1 cellular context compared by ENCODE assay signal in the genomic region with DNA sequence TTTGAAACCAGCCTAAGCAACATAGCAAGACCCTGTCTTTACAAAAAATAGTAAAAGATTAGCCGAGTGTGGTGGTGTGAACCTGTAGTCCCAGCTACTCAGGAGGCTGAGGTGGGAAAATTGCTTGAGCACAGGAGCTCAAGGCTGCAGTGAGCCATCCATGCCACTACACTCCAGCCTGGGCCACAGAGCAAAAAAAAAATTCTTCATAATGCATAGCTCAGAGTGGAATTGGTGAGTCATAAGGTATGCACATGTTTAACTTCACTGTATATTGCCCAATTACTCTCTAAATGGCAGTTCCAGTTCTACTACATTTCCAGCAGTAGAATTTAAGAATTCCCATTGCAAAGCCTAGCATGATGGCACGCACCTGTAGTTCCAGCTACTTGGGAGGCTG.
A peak's percentile ranks its signal among the peaks of the same experiment; 100 is the strongest.
TF ChIP-seq lines count a peak whose summit lies in the region.

No MANE protein-coding gene starts in this region.

TF ChIP-seq in HepG2, 621 proteins besides CTCF, POLR2A, EP300 and RAD21 (continued from another document):
- TF ChIP-seq, protein P1, sequence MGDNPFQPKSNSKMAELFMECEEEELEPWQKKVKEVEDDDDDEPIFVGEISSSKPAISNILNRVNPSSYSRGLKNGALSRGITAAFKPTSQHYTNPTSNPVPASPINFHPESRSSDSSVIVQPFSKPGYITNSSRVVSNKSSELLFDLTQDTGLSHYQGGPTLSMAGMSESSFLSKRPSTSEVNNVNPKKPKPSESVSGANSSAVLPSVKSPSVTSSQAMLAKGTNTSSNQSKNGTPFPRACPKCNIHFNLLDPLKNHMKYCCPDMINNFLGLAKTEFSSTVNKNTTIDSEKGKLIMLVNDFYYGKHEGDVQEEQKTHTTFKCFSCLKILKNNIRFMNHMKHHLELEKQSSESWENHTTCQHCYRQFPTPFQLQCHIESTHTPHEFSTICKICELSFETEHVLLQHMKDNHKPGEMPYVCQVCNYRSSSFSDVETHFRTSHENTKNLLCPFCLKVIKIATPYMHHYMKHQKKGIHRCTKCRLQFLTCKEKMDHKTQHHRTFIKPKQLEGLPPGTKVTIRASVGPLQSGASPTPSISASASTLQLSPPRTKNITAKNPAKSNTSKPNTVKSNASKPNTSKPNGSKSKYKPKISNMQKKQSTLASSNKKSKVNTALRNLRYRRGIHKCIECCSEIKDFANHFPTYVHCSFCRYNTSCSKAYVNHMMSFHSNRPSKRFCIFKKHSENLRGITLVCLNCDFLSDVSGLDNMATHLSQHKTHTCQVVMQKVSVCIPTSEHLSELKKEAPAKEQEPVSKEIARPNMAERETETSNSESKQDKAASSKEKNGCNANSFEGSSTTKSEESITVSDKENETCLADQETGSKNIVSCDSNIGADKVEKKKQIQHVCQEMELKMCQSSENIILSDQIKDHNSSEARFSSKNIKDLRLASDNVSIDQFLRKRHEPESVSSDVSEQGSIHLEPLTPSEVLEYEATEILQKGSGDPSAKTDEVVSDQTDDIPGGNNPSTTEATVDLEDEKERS (CRISPR knock-in tag; IDR thresholded peaks at IDR 0.05): peak; percentile 63; the same call in 1 of the 2 replicates
- peak; percentile 73 for TF ChIP-seq CEBPG (CRISPR knock-in tag; IDR thresholded peaks at IDR 0.05)
- peak; percentile 94 for TF ChIP-seq ZNF460 (CRISPR knock-in tag; IDR thresholded peaks at IDR 0.05; ENCODE audit: borderline replicate concordance)
- peak; percentile 92 for TF ChIP-seq CEBPB (IDR thresholded peaks at IDR 0.05; ENCODE audit: borderline replicate concordance, low read depth, low read length)
- no peak for TF ChIP-seq RCOR2 (CRISPR knock-in tag; IDR thresholded peaks at IDR 0.05)
- TF ChIP-seq CREB1 (IDR thresholded peaks at IDR 0.05): no peak
- TF ChIP-seq CREB1 (CRISPR knock-in tag; IDR thresholded peaks at IDR 0.05): peak; percentile 29; the same call in 1 of the 2 replicates
- no peak for TF ChIP-seq SOX6 (IDR thresholded peaks at IDR 0.05)
- peak; percentile 27; the same call in 1 of the 2 replicates for TF ChIP-seq SOX6 (CRISPR knock-in tag; IDR thresholded peaks at IDR 0.05)
- TF ChIP-seq, protein P2, sequence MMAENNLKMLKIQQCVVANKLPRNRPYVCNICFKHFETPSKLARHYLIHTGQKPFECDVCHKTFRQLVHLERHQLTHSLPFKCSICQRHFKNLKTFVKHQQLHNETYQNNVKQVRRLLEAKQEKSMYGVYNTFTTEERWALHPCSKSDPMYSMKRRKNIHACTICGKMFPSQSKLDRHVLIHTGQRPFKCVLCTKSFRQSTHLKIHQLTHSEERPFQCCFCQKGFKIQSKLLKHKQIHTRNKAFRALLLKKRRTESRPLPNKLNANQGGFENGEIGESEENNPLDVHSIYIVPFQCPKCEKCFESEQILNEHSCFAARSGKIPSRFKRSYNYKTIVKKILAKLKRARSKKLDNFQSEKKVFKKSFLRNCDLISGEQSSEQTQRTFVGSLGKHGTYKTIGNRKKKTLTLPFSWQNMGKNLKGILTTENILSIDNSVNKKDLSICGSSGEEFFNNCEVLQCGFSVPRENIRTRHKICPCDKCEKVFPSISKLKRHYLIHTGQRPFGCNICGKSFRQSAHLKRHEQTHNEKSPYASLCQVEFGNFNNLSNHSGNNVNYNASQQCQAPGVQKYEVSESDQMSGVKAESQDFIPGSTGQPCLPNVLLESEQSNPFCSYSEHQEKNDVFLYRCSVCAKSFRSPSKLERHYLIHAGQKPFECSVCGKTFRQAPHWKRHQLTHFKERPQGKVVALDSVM (CRISPR knock-in tag; IDR thresholded peaks at IDR 0.05): no peak
- TF ChIP-seq ZMYM2 (CRISPR knock-in tag; IDR thresholded peaks at IDR 0.05): no peak; the same call in 1 of the 2 replicates
- no peak for TF ChIP-seq ZNF343 (CRISPR knock-in tag; IDR thresholded peaks at IDR 0.05)
- TF ChIP-seq MED1 (CRISPR knock-in tag; IDR thresholded peaks at IDR 0.05): 0 out of 2 replicates have a peak, but pooled peaks have one; percentile 17
- TF ChIP-seq, protein P3, sequence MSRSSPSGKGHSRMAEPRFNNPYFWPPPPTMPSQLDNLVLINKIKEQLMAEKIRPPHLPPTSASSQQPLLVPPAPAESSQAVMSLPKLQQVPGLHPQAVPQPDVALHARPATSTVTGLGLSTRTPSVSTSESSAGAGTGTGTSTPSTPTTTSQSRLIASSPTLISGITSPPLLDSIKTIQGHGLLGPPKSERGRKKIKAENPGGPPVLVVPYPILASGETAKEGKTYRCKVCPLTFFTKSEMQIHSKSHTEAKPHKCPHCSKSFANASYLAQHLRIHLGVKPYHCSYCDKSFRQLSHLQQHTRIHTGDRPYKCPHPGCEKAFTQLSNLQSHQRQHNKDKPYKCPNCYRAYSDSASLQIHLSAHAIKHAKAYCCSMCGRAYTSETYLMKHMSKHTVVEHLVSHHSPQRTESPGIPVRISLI (CRISPR knock-in tag; IDR thresholded peaks at IDR 0.05; ENCODE audit: borderline replicate concordance): peak; percentile 69; the same call in 1 of the 2 replicates
- no peak for TF ChIP-seq ZNF7 (CRISPR knock-in tag; IDR thresholded peaks at IDR 0.05)
- TF ChIP-seq SAP130 (CRISPR knock-in tag; IDR thresholded peaks at IDR 0.05; ENCODE audit: low read depth): peak; percentile 42; the same call in 1 of the 2 replicates
- peak; percentile 12; the same call in 1 of the 2 replicates for TF ChIP-seq GATAD2A (CRISPR knock-in tag; IDR thresholded peaks at IDR 0.05)
- 0 out of 2 replicates have a peak, but pooled peaks have one; percentile 39 for TF ChIP-seq NCOR1 (IDR thresholded peaks at IDR 0.05; ENCODE audit: borderline replicate concordance, low read length)
- TF ChIP-seq ZFX (CRISPR knock-in tag; IDR thresholded peaks at IDR 0.05; ENCODE audit: low read depth): no peak
- TF ChIP-seq CHD4 (IDR thresholded peaks at IDR 0.05; ENCODE audit: borderline replicate concordance, low read length): peak; percentile 73; the same call in 1 of the 2 replicates
- 0 out of 2 replicates have a peak, but pooled peaks have one; percentile 19 for TF ChIP-seq ZMYM3 (CRISPR knock-in tag; IDR thresholded peaks at IDR 0.05)
- TF ChIP-seq FOSL2 (CRISPR knock-in tag; IDR thresholded peaks at IDR 0.05): peak; percentile 89
TF ChIP-seq in HepG2: peak in this region for 25.
